ENCODE assay signal across 10 cellular contexts in the genomic region with DNA sequence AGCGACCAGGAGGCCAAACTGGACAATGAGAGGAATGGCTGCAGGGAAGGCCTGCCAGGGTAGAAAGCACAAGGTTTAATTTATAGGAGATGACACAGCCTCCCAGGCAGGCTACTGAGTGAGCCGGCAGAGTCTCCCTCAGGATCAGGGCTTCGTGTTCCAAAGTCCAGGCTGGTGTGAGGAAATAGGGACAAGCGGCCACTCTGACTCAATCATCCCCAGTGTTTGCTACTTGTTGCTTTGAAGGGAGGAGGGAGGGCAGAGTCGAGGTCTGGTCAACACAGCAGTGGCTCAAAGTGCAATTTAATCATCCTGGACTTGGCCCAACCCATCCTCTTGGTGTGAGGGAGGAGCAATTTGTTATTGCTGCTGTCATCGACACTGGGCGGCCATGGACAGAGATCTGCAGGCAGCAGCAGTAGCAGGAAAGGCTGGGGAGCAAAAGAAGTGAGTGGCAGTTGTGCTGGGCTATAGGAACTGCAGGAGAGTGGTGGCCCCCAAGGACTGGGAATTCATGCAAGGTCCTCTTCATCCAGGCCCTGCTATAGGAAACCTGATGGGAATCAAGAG. TPM values are rescaled to one million over a fixed set of nuclear protein-coding genes. Genes with fewer than 3 reads are reported as not detected.
DNase-seq lines count a peak whose midpoint lies in the region; ATAC-seq and TF ChIP-seq lines count a peak whose summit lies in the region.
"Had no signal": no experiment of that assay in that cellular context is flagged by ENCODE, and none has a peak within 500 bp of the region (broad histone marks: within the 10 kb centered on the region; RNA-seq: fewer than 3 reads in every experiment).

No MANE protein-coding gene starts in this region.

- H3K27ac Mint-ChIP-seq in T-helper 17 cell, result no peak overlapping the region
- no peak overlapping the region for H3K27ac Mint-ChIP-seq in endothelial cell (ENCODE audit: unreplicated experiment)
- H3K27ac Mint-ChIP-seq: neural progenitor cell had no signal

- intact Hi-C loops in Right ventricle myocardium inferior (cut with DNase I), result no loop called here
- intact Hi-C loops in left ventricle myocardium inferior (cut with micrococcal nuclease), result no loop called here
- intact Hi-C loops in aorta (cut with DNase I), result no loop called here

- H3K4me3 ChIP-seq in left ventricle myocardium inferior (no peak overlapping the region), iPS-20b (ENCODE audit: low read length) (peak overlapping the region; percentile 17; the same call in 1 of the 2 replicates), aorta (ENCODE audit: low read length in 2 of 2) (no peak overlapping the region)
- H3K4me3 ChIP-seq: neural progenitor cell had no signal

- WGBS in aorta, 2 donors, result 26 to 33% methylated on average over 7 of the region's 7 CpGs

- H3K4me3 Mint-ChIP-seq in T-helper 17 cell, result no peak overlapping the region
- H3K4me3 Mint-ChIP-seq in endothelial cell (ENCODE audit: unreplicated experiment), result no peak overlapping the region
- H3K4me3 Mint-ChIP-seq: neural progenitor cell had no signal

- H3K4me1 ChIP-seq in left ventricle myocardium inferior, result no peaks in the 10 kb centered on the region
- H3K4me1 ChIP-seq in iPS-20b (ENCODE audit: insufficient read depth, low read length), result peaks cover 29% of the 10 kb centered on the region
- no peaks in the 10 kb centered on the region for H3K4me1 ChIP-seq in aorta (ENCODE audit: control insufficient read depth in 1 of 2, insufficient read depth in 2 of 2, low read length in 2 of 2)

- TF ChIP-seq CTCF in left ventricle myocardium inferior (IDR thresholded peaks at IDR 0.05; ENCODE audit: borderline replicate concordance), result no peak
- TF ChIP-seq CTCF in endothelial cell (IDR thresholded peaks at IDR 0.05; ENCODE audit: unreplicated experiment), result no peak

- H3K9me3 Mint-ChIP-seq in endothelial cell (ENCODE audit: unreplicated experiment), result no peaks in the 10 kb centered on the region
- H3K9me3 Mint-ChIP-seq: neural progenitor cell had no signal

- H3K9me3 ChIP-seq in left ventricle myocardium inferior (replicated peaks) (no peaks in the 10 kb centered on the region), iPS-20b (ENCODE audit: insufficient read depth, low read depth, low read length) (no peaks in the 10 kb centered on the region), aorta (ENCODE audit: control insufficient read depth, low read length) (peaks cover 4% of the 10 kb centered on the region), T-helper 17 cell (ENCODE audit: control insufficient read depth, low read length, poor library complexity, severe bottlenecking) (no peaks in the 10 kb centered on the region)

- H3K36me3 ChIP-seq in left ventricle myocardium inferior (no peaks in the 10 kb centered on the region), iPS-20b (ENCODE audit: insufficient read depth, low read depth, low read length) (no peaks in the 10 kb centered on the region), aorta (ENCODE audit: control insufficient read depth in 1 of 2, insufficient read depth in 2 of 2, low read length in 1 of 2) (no peaks in the 10 kb centered on the region)
- H3K36me3 ChIP-seq: neural progenitor cell had no signal

- H3K4me1 Mint-ChIP-seq in T-helper 17 cell (no peaks in the 10 kb centered on the region), endothelial cell (ENCODE audit: unreplicated experiment) (peaks cover 15% of the 10 kb centered on the region)
- H3K4me1 Mint-ChIP-seq: neural progenitor cell had no signal

- H3K36me3 Mint-ChIP-seq in T-helper 17 cell (ENCODE audit: low read depth), result no peaks in the 10 kb centered on the region
- peaks cover 16% of the 10 kb centered on the region for H3K36me3 Mint-ChIP-seq in endothelial cell (ENCODE audit: low read depth, unreplicated experiment)
- H3K36me3 Mint-ChIP-seq: neural progenitor cell had no signal

- peaks cover 14% of the 10 kb centered on the region for H3K27me3 Mint-ChIP-seq in T-helper 17 cell
- peaks cover 3% of the 10 kb centered on the region for H3K27me3 Mint-ChIP-seq in endothelial cell (ENCODE audit: unreplicated experiment)

- peak; percentile 74 for ATAC-seq in Right ventricle myocardium inferior
- peak; percentile 64 for ATAC-seq in aorta (ENCODE audit: low FRiP score)
- ATAC-seq in T-helper 17 cell, result no peak

- H3K27me3 ChIP-seq in left ventricle myocardium inferior (ENCODE audit: low read depth), result peaks cover 47% of the 10 kb centered on the region
- H3K27me3 ChIP-seq in iPS-20b (ENCODE audit: insufficient read depth, low read length), result no peaks in the 10 kb centered on the region
- no peaks in the 10 kb centered on the region for H3K27me3 ChIP-seq in aorta (ENCODE audit: control insufficient read depth in 1 of 2, insufficient read depth in 2 of 2, low read length in 1 of 2)
- H3K27me3 ChIP-seq: neural progenitor cell had no signal

- no peak for DNase-seq in Right ventricle myocardium inferior (ENCODE audit: missing footprints)
- no peak for DNase-seq in left ventricle myocardium inferior
- peak; percentile 47 for DNase-seq in RPMI7951 (ENCODE audit: low read depth)
- no peak for DNase-seq in aorta
- DNase-seq in T-helper 17 cell, result no peak
- no peak for DNase-seq in epidermal melanocyte (ENCODE audit: insufficient read length, low spot score)
- DNase-seq in endothelial cell (ENCODE audit: low spot score), result no peak
- DNase-seq: NCI-H226 had no signal

- H3K9ac ChIP-seq in iPS-20b (ENCODE audit: low read depth, low read length), result no peak overlapping the region; the same call in 1 of the 2 replicates
- H3K9ac ChIP-seq: neural progenitor cell had no signal

- H3K27ac ChIP-seq in left ventricle myocardium inferior (replicated peaks) (no peak overlapping the region), iPS-20b (ENCODE audit: low read length) (peak overlapping the region; percentile 53), aorta (ENCODE audit: low read depth in 1 of 2, low read length in 2 of 2) (no peak overlapping the region)
- H3K27ac ChIP-seq: neural progenitor cell had no signal

RNA-seq across cellular contexts. Expression of gene TBX15, which starts 27.5 kb away (rescaled TPM):
- total RNA-seq in Right ventricle myocardium inferior (0.43 TPM), left ventricle myocardium inferior (0.63 TPM), aorta (1 to 10 TPM; 2.2 to 2.3 TPM), T-helper 17 cell (not detected), endothelial cell (ENCODE audit: unreplicated experiment) (38.0 TPM)
- total RNA-seq in RPMI7951 (2014; rRNA removed; shearing (Covaris generic)), result 0.20 and 0.24 TPM in 2 replicates
- 1 to 10 TPM; 1.6 to 3.1 TPM for polyA plus RNA-seq in aorta

Comparison
In these comparisons a context has a peak if more than half of its experiments do, and no peak if none do; other contexts are left out.
1. RNA of gene TBX15, which starts 27.5 kb away (total RNA-seq): 38.0 TPM in endothelial cell (single experiment); 2.2 to 2.3 TPM in aorta, 0.63 TPM in left ventricle myocardium inferior (single experiment), 0.43 TPM in Right ventricle myocardium inferior (single experiment), 0.20 to 0.24 TPM in RPMI7951 and not detected in T-helper 17 cell; every median in the first group is over 10 times any median in the second.